8 cellular contexts compared by ENCODE assay signal in the genomic region with DNA sequence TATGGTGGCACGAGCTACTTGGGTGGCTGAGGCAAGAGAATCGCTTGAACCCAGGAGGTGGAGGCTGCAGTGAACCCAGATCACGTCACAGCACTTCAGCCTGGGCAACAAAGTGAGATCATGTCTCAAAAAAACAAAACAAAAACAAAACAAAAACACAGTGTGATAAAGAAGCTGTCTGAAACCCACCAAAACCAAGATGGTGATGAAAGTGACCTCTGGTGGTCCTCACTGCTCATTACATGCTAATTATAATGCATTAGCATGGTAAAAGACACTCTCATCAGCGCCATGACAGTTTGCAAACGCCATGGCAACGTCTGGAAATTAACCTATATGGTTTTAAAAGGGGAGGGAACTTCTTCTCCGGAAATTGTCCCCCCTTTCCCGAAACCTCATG. TPM values are rescaled to one million over a fixed set of nuclear protein-coding genes. Genes with fewer than 3 reads are reported as not detected.
DNase-seq lines count a peak whose midpoint lies in the region; ATAC-seq and TF ChIP-seq lines count a peak whose summit lies in the region.

No MANE protein-coding gene starts in this region.

- no peaks in the 10 kb centered on the region for H3K27me3 ChIP-seq in upper lobe of right lung

- no peaks in the 10 kb centered on the region for H3K4me1 ChIP-seq in upper lobe of right lung

- peak; percentile 42 for TF ChIP-seq CTCF in astrocyte of the spinal cord (IDR thresholded peaks at IDR 0.05; ENCODE audit: low read depth, low read length)
- peak; percentile 56 for TF ChIP-seq CTCF in upper lobe of right lung (IDR thresholded peaks at IDR 0.05)

- intact Hi-C loops in upper lobe of right lung (cut with DNase I): loop anchor here (10.0 kb wide), 1 partner anchor 268 kb away; no protein-coding TSS in a partner anchor

- in situ Hi-C loops in astrocyte of the spinal cord (cut with HindIII; ENCODE audit: low sequenced_read_pairs): no loop called here

- DNase-seq in DMS53 (lab: John Stamatoyannopoulos, UW) (peak; percentile 50), DMS53 treated with DMSO at 0.1 percent for 48 hours (lab: John Stamatoyannopoulos, UW; ENCODE audit: unreplicated experiment) (no peak), NCI-H2171 treated with DMSO at 0.1 percent for 48 hours (lab: John Stamatoyannopoulos, UW) (peak; percentile 21), astrocyte of the spinal cord (ENCODE audit: low read depth, low spot score) (peak; percentile 38), kidney tubule cell (ENCODE audit: low spot score) (peak; percentile 39), upper lobe of right lung (no peak), NCI-H187 treated with DMSO at 0.1 percent for 48 hours (lab: John Stamatoyannopoulos, UW) (no peak)

- H3K4me3 ChIP-seq in astrocyte of the spinal cord (ENCODE audit: low read depth, low read length): no peak overlapping the region
- no peak overlapping the region for H3K4me3 ChIP-seq in upper lobe of right lung

- H3K36me3 ChIP-seq in upper lobe of right lung: no peaks in the 10 kb centered on the region

- no peak overlapping the region for H3K27ac ChIP-seq in upper lobe of right lung

- ATAC-seq in GM21717 (IDR thresholded peaks at IDR 0.05; ENCODE audit: unreplicated experiment) (peak; percentile 55), upper lobe of right lung (no peak)

- H3K9me3 ChIP-seq in upper lobe of right lung: no peaks in the 10 kb centered on the region

RNA-seq across cellular contexts. Expression of a gene that starts 29.4 kb away (rescaled TPM):
- 9.8 TPM for total RNA-seq in upper lobe of right lung

RNA-seq across cellular contexts. Expression of a gene that starts 36.2 kb away (rescaled TPM):
- total RNA-seq in upper lobe of right lung: 44.5 TPM

Comparison
In these comparisons a context has a peak if more than half of its experiments do, and no peak if none do; other contexts are left out.
1. DNase-seq: peak in DMS53 (single experiment), NCI-H2171 treated with DMSO at 0.1 percent for 48 hours (single experiment), astrocyte of the spinal cord (single experiment) and kidney tubule cell (single experiment); none in DMS53 treated with DMSO at 0.1 percent for 48 hours (single experiment), upper lobe of right lung (single experiment) and NCI-H187 treated with DMSO at 0.1 percent for 48 hours (single experiment).